10 cellular contexts compared by ENCODE assay signal in the genomic region with DNA sequence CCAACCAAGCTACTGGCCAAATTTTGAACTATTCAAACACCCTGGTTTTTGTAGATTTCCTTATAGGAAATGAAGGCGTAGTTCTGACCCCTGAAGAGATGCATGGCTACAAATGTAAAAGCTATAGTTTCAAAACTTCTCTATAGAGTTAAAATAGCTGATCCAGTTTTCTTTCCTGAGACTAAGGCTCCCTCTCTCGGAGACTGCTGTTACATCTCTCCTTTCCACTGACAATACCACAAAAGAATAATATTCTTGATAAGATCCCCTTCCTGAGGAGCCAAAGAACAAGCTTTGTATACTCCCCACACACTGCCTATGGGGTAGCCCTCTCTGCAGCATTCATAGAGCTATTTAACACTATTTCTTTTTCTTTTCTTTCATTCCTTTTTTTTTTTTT. TPM values are rescaled to one million over a fixed set of nuclear protein-coding genes. Genes with fewer than 3 reads are reported as not detected.
DNase-seq lines count a peak whose midpoint lies in the region; ATAC-seq and TF ChIP-seq lines count a peak whose summit lies in the region.
"Had no signal": no experiment of that assay in that cellular context is flagged by ENCODE, and none has a peak within 500 bp of the region (broad histone marks: within the 10 kb centered on the region; RNA-seq: fewer than 3 reads in every experiment).

No MANE protein-coding gene starts in this region.

- H3K4me1 ChIP-seq in A673 (ENCODE audit: insufficient read depth, low read length, poor library complexity, severe bottlenecking): no peaks in the 10 kb centered on the region
- H3K4me1 ChIP-seq in PC-3 (ENCODE audit: insufficient read depth, low read length): no peaks in the 10 kb centered on the region
- no peaks in the 10 kb centered on the region for H3K4me1 ChIP-seq in prostate gland (replicated peaks)
- H3K4me1 ChIP-seq: gastroesophageal sphincter had no signal

- no peak overlapping the region for H2AFZ ChIP-seq in PC-3 (ENCODE audit: low read length)

- H3K4me3 ChIP-seq in A673 (ENCODE audit: low read depth, low read length, poor library complexity, severe bottlenecking) (no peak overlapping the region), PC-3 (ENCODE audit: low read length) (no peak overlapping the region), fibroblast of mammary gland (ENCODE audit: control insufficient read depth, low read depth, low read length) (no peak overlapping the region), prostate gland (no peak overlapping the region), MG63 (no peak overlapping the region)
- H3K4me3 ChIP-seq: gastroesophageal sphincter had no signal

- WGBS in prostate gland: 44% methylated on average over 2 of the region's 2 CpGs

- H3K9ac ChIP-seq in PC-3 (ENCODE audit: low read length): no peak overlapping the region

- POLR2A ChIA-PET in A673 (lab: Charles Lee; ENCODE audit: low non-redundant PET) (interaction anchor here (0.5 kb wide), 1 partner anchor 123 kb away, joined by 3 read pairs; no protein-coding TSS in a partner anchor), PC-3 (lab: Charles Lee; ENCODE audit: unreplicated experiment) (interaction anchor here (0.9 kb wide), 1 partner anchor 148 kb away, joined by 7 read pairs; the partner anchor contains the start of gene TOMM40L)

- TF ChIP-seq POLR2A in prostate gland (IDR thresholded peaks at IDR 0.05): no peak

- H3K36me3 ChIP-seq in A673 (ENCODE audit: insufficient read depth, low read length, poor library complexity, severe bottlenecking) (no peaks in the 10 kb centered on the region), PC-3 (ENCODE audit: low read depth, low read length) (no peaks in the 10 kb centered on the region), prostate gland (no peaks in the 10 kb centered on the region), MG63 (no peaks in the 10 kb centered on the region)
- H3K36me3 ChIP-seq: gastroesophageal sphincter had no signal

- H3K27me3 ChIP-seq in A673 (replicated peaks; ENCODE audit: insufficient read depth, low read depth, low read length, poor library complexity): no peaks in the 10 kb centered on the region
- H3K27me3 ChIP-seq in PC-3 (ENCODE audit: low read length): no peaks in the 10 kb centered on the region
- H3K27me3 ChIP-seq in prostate gland (replicated peaks; ENCODE audit: insufficient read depth): no peaks in the 10 kb centered on the region
- H3K27me3 ChIP-seq in MG63: no peaks in the 10 kb centered on the region
- H3K27me3 ChIP-seq: gastroesophageal sphincter had no signal

- no peaks in the 10 kb centered on the region for H4K20me1 ChIP-seq in PC-3 (ENCODE audit: low read length)

- DNase-seq in A673 (ENCODE audit: low spot score): peak; percentile 39
- DNase-seq in GM10266 (ENCODE audit: extremely low spot score): no peak
- peak; percentile 53 for DNase-seq in PC-3
- peak; percentile 29 for DNase-seq in fibroblast of mammary gland (ENCODE audit: low read depth)
- DNase-seq in prostate gland (ENCODE audit: low spot score): no peak
- no peak for DNase-seq in iPS-NIHi11 (ENCODE audit: low spot score)
- no peak for DNase-seq in MG63

- no peaks in the 10 kb centered on the region for H3F3A ChIP-seq in PC-3 (ENCODE audit: low read length, unreplicated experiment)

- intact Hi-C loops in A673 (cut with micrococcal nuclease; ENCODE audit: unreplicated experiment) (loop anchor here (10.0 kb wide), 1 partner anchor 380 kb away; no protein-coding TSS in a partner anchor), PC-3 (cut with micrococcal nuclease) (loop anchor here (1.0 to 5.0 kb wide), 3 partner anchors 147 to 182 kb away; no protein-coding TSS in a partner anchor), prostate gland (cut with DNase I) (no loop called here)

- no peak overlapping the region for H3K4me2 ChIP-seq in PC-3 (ENCODE audit: low read length)

- H3K79me2 ChIP-seq in PC-3 (ENCODE audit: low read length): no peaks in the 10 kb centered on the region

- BruUV-seq in A673 (replicated peaks; lab: Mats Ljungman, UMichigan) (no TSS peak), PC-3 (replicated peaks; lab: Mats Ljungman, UMichigan) (no TSS peak)

- no peaks in the 10 kb centered on the region for H3K9me2 ChIP-seq in PC-3 (replicated peaks; ENCODE audit: low read length)

- CTCF ChIA-PET in A673 (lab: Charles Lee): interaction anchor here (0.5 to 1.3 kb wide), 2 partner anchors 149 to 383 kb away, joined by 3 to 15 read pairs; partner anchors contain the start of gene TOMM40L
- CTCF ChIA-PET in PC-3 (lab: Charles Lee): interaction anchor here (0.6 to 1.5 kb wide), 10 partner anchors 44 to 208 kb away, joined by 3 to 39 read pairs (median 4); partner anchors contain the start of genes PPOX, SDHC and TOMM40L

- H3K9me3 ChIP-seq in A673 (ENCODE audit: low read depth, low read length, poor library complexity, severe bottlenecking) (no peaks in the 10 kb centered on the region), PC-3 (ENCODE audit: low read length) (no peaks in the 10 kb centered on the region), prostate gland (no peaks in the 10 kb centered on the region), MG63 (no peaks in the 10 kb centered on the region)
- H3K9me3 ChIP-seq: gastroesophageal sphincter had no signal

- peak; percentile 76 for ATAC-seq in PC-3
- no peak for ATAC-seq in GM19328 (IDR thresholded peaks at IDR 0.05; ENCODE audit: unreplicated experiment)
- ATAC-seq: gastroesophageal sphincter had no signal

- TF ChIP-seq CTCF in A673 (conservative IDR thresholded peaks at IDR 0.05; ENCODE audit: low read depth, low read length): peak; percentile 49
- peak; percentile 33 for TF ChIP-seq CTCF in GM10266 (IDR thresholded peaks at IDR 0.05; ENCODE audit: control insufficient read depth, insufficient read depth, low read depth, missing control alignments)
- peak; percentile 66 for TF ChIP-seq CTCF in PC-3 (conservative IDR thresholded peaks at IDR 0.05; ENCODE audit: low read depth, low read length)
- TF ChIP-seq CTCF in fibroblast of mammary gland (conservative IDR thresholded peaks at IDR 0.05; ENCODE audit: control insufficient read depth, insufficient read depth, low read depth, low read length): peak; percentile 42
- TF ChIP-seq CTCF in prostate gland (IDR thresholded peaks at IDR 0.05): peak in 1 of 4 experiments; percentile 5

- H3K27ac ChIP-seq in A673 (ENCODE audit: low read depth, low read length, poor library complexity, severe bottlenecking) (no peak overlapping the region), PC-3 (ENCODE audit: low read length) (no peak overlapping the region), prostate gland (no peak overlapping the region)
- H3K27ac ChIP-seq: gastroesophageal sphincter had no signal

RNA-seq across cellular contexts. Expression of gene CFAP126, which starts 6.7 kb away (rescaled TPM):
- total RNA-seq in A673 (2021) (not detected in 2 replicates), PC-3 (2014; rRNA removed) (not detected in 2 replicates), prostate gland (not detected)
- total RNA-seq in MG63 (2014; rRNA removed; shearing (Covaris generic); ENCODE audit: low replicate concordance): not detected in 2 replicates
- total RNA-seq: gastroesophageal sphincter, myocyte had no signal

Comparison
In these comparisons a context has a peak if more than half of its experiments do, and no peak if none do; other contexts are left out.
1. DNase-seq: peak in A673 (single experiment), PC-3 (single experiment) and fibroblast of mammary gland (single experiment); none in GM10266 (single experiment), prostate gland (single experiment), iPS-NIHi11 (single experiment) and MG63 (single experiment).